Comparison of ENCODE assay signal across 9 cellular contexts in genomic region chr15:74635228-74635627, GRCh38. TPM values are rescaled to one million over a fixed set of nuclear protein-coding genes. Genes with fewer than 3 reads are reported as not detected.
DNase-seq lines count a peak whose midpoint lies in the region; ATAC-seq, FAIRE-seq and TF ChIP-seq lines count a peak whose summit lies in the region.
"Had no signal": no experiment of that assay in that cellular context is flagged by ENCODE, and none has a peak within 500 bp of the region (broad histone marks: within the 10 kb centered on the region; RNA-seq: fewer than 3 reads in every experiment).

No MANE protein-coding gene starts in this region.

- FAIRE-seq in pancreas (lab: Jason Lieb, UNC) = no peak

- ATAC-seq in DND-41 (ENCODE audit: insufficient read depth, low read depth) (peak; percentile 88), HG02885 (IDR thresholded peaks at IDR 0.05; ENCODE audit: poor library complexity, unreplicated experiment) (peak; percentile 44), pancreas (peak; percentile 71 to 88 (median 86)), HG02840 (IDR thresholded peaks at IDR 0.05; ENCODE audit: low FRiP score, unreplicated experiment) (no peak)

- no peak overlapping the region for H3K27ac Mint-ChIP-seq in type B pancreatic cell
- H3K27ac Mint-ChIP-seq: dendritic cell treated with granulocyte-macrophage colony-stimulating factor and Interleukin-4, amounts not matched to agents 40 ng/mL and 50 ng/mL, for 4 days had no signal

- WGBS in pancreas, 2 donors = 14 to 21% methylated on average over 5 of the region's 5 CpGs

- peaks cover 33% of the 10 kb centered on the region for H4K20me1 ChIP-seq in DND-41 (ENCODE audit: insufficient read depth, low read length)

- H3K9me3 ChIP-seq in DND-41 (ENCODE audit: insufficient read depth, low read length, severe bottlenecking) (no peaks in the 10 kb centered on the region), pancreas (no peaks in the 10 kb centered on the region)

- peaks cover 93% of the 10 kb centered on the region for H3K36me3 ChIP-seq in DND-41 (ENCODE audit: insufficient read depth, low read length)
- peaks cover 0 to 37% (median 13%) of the 10 kb centered on the region in 3 donors for H3K36me3 ChIP-seq in pancreas

- no peaks in the 10 kb centered on the region for H3K79me2 ChIP-seq in DND-41 (ENCODE audit: insufficient read depth, low read length)

- no peaks in the 10 kb centered on the region for H3K9me3 Mint-ChIP-seq in type B pancreatic cell
- H3K9me3 Mint-ChIP-seq: dendritic cell treated with granulocyte-macrophage colony-stimulating factor and Interleukin-4, amounts not matched to agents 40 ng/mL and 50 ng/mL, for 4 days had no signal

- intact Hi-C loops in pancreas (cut with DNase I) = loop anchor here in 1 of 3 donors (2.0 to 10.0 kb wide), 2 partner anchors 134 to 320 kb away; partner anchors contain the start of gene RPP25

- H3K4me3 ChIP-seq in DND-41 (ENCODE audit: low read depth in 1 of 2, low read length in 2 of 2) (no peak overlapping the region), fibroblast of villous mesenchyme (ENCODE audit: low read depth, low read length) (no peak overlapping the region), pancreas (no peak overlapping the region)

- H3K4me1 ChIP-seq in DND-41 (ENCODE audit: insufficient read depth, low read length) = no peaks in the 10 kb centered on the region
- no peaks in the 10 kb centered on the region for H3K4me1 ChIP-seq in pancreas

- TF ChIP-seq CTCF in DND-41 (IDR thresholded peaks at IDR 0.05; ENCODE audit: borderline replicate concordance, extremely low read depth, low read length, poor library complexity, severe bottlenecking) (peak; percentile 95), fibroblast of villous mesenchyme (IDR thresholded peaks at IDR 0.05; ENCODE audit: insufficient read depth, low read depth, low read length) (peak; percentile 90), pancreas (IDR thresholded peaks at IDR 0.05) (peak; percentile 70 to 86 (median 82)), type B pancreatic cell (conservative IDR thresholded peaks at IDR 0.05) (peak; percentile 94)

- H3K4me3 Mint-ChIP-seq in type B pancreatic cell = no peak overlapping the region
- H3K4me3 Mint-ChIP-seq: dendritic cell treated with granulocyte-macrophage colony-stimulating factor and Interleukin-4, amounts not matched to agents 40 ng/mL and 50 ng/mL, for 4 days had no signal

- H2AFZ ChIP-seq in DND-41 (ENCODE audit: low read depth, low read length) = no peak overlapping the region

- no peak overlapping the region for H3K4me2 ChIP-seq in DND-41 (ENCODE audit: insufficient read depth, low read length)

- DNase-seq in DND-41 = peak; percentile 73
- DNase-seq in RPMI8226 = peak; percentile 86
- peak; percentile 41 to 53 for DNase-seq in activated T-helper 1 cell treated with anti-CD3 and anti-CD28 coated beads, Interleukin-2, amount 50 U/mL, for 16 hours (ENCODE audit: low read depth in 1 of 2, low spot score in 1 of 2)
- peak; percentile 58 for DNase-seq in fibroblast of villous mesenchyme (ENCODE audit: low read depth)
- peak in 5 of 6 donors; percentile 39 to 84 (median 74) for DNase-seq in pancreas
- no peak for DNase-seq in type B pancreatic cell (ENCODE audit: extremely low spot score, unreplicated experiment)

- H3K27ac ChIP-seq in DND-41 (ENCODE audit: low read length) = no peak overlapping the region
- H3K27ac ChIP-seq in pancreas = no peak overlapping the region

- H3K27me3 Mint-ChIP-seq in type B pancreatic cell = no peaks in the 10 kb centered on the region
- H3K27me3 Mint-ChIP-seq: dendritic cell treated with granulocyte-macrophage colony-stimulating factor and Interleukin-4, amounts not matched to agents 40 ng/mL and 50 ng/mL, for 4 days had no signal

- no peak overlapping the region for H3K9ac ChIP-seq in DND-41 (ENCODE audit: low read depth, low read length)

- H3K4me1 Mint-ChIP-seq in type B pancreatic cell (ENCODE audit: unreplicated experiment) = peaks cover 5% of the 10 kb centered on the region

- H3K27me3 ChIP-seq in DND-41 (ENCODE audit: insufficient read depth, low read length, poor library complexity) = no peaks in the 10 kb centered on the region
- no peaks in the 10 kb centered on the region for H3K27me3 ChIP-seq in pancreas

- peaks cover 34% of the 10 kb centered on the region for H3K36me3 Mint-ChIP-seq in type B pancreatic cell

RNA-seq across cellular contexts. Expression of gene CLK3, which starts 19.6 kb away (rescaled TPM):
- 33.2 and 38.4 TPM in 2 replicates for total RNA-seq in fibroblast of villous mesenchyme
- 10 to 100 TPM; 23.1 to 42.2 (median 28.7) TPM for total RNA-seq in pancreas
- polyA plus RNA-seq in pancreas = 10 to 100 TPM; 63.1 to 89.9 TPM
- 73.6 and 76.5 TPM in 2 replicates for total RNA-seq in type B pancreatic cell (ENCODE audit: low replicate concordance)
